Comparison of ENCODE assay signal across 9 cellular contexts in the genomic region with DNA sequence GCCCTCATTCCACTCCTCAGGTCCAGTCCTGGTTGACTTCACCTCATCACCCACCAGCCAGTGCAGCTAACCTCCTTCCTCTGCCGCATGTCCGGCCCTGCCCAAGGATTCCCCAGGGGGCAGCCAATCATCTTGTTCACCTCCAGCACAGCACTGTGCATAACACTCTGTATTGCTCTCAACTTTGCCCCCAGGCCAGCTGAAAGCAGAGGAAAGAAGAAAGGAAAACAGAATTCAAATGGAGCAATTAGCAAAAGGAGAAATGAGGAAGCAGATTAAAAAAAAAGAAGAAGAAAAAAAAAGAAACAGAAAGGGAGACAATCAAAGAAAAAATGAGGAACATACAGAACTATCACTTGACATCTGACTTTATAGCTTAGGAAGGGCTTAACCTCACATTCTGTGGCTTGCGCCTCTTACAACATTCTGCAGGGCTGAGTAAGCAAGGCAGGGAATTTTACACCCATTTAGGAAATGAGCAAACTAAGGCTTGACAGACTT.
DNase-seq lines count a peak whose midpoint lies in the region; ATAC-seq and TF ChIP-seq lines count a peak whose summit lies in the region.
"Had no signal": no experiment of that assay in that cellular context is flagged by ENCODE, and none has a peak within 500 bp of the region (broad histone marks: within the 10 kb centered on the region; RNA-seq: fewer than 3 reads in every experiment).

No MANE protein-coding gene starts in this region.

- H3K36me3 Mint-ChIP-seq in stimulated activated memory B cell treated with anti-CD40 and anti-IgM and Interleukin-4, amounts not matched to agents 10 μg/mL and 1 μg/mL and 100 μg/mL, for 72 hours, result no peaks in the 10 kb centered on the region

- in situ Hi-C loops in KBM-7 (cut with MboI; ENCODE audit: low pct_unique_long_range_greater_than_20kb, low sequenced_read_pairs), result no loop called here

- peak overlapping the region; percentile 30 for H3K4me3 ChIP-seq in coronary artery

- no peak for TF ChIP-seq CTCF in coronary artery (IDR thresholded peaks at IDR 0.05)

- peak overlapping the region; percentile 31 for H3K27ac Mint-ChIP-seq in stimulated activated memory B cell treated with anti-CD40 and anti-IgM and Interleukin-4, amounts not matched to agents 10 μg/mL and 1 μg/mL and 100 μg/mL, for 72 hours

- peaks cover 9% of the 10 kb centered on the region for H3K27me3 Mint-ChIP-seq in stimulated activated memory B cell treated with anti-CD40 and anti-IgM and Interleukin-4, amounts not matched to agents 10 μg/mL and 1 μg/mL and 100 μg/mL, for 72 hours

- DNase-seq in KBM-7 (peak; percentile 83), coronary artery (ENCODE audit: low spot score) (no peak), NCI-H187 (lab: John Stamatoyannopoulos, UW) (no peak), NCI-H2227 treated with DMSO at 0.1 percent for 48 hours (lab: John Stamatoyannopoulos, UW) (no peak), NCI-H345 treated with DMSO at 0.1 percent for 48 hours (lab: John Stamatoyannopoulos, UW; ENCODE audit: unreplicated experiment) (no peak)
- DNase-seq: NCI-H748 treated with DMSO at 0.1 percent for 48 hours had no signal

- H3K4me1 Mint-ChIP-seq in stimulated activated memory B cell treated with anti-CD40 and anti-IgM and Interleukin-4, amounts not matched to agents 10 μg/mL and 1 μg/mL and 100 μg/mL, for 72 hours, result peaks cover 11% of the 10 kb centered on the region

- H3K4me3 Mint-ChIP-seq in stimulated activated memory B cell treated with anti-CD40 and anti-IgM and Interleukin-4, amounts not matched to agents 10 μg/mL and 1 μg/mL and 100 μg/mL, for 72 hours, result peak overlapping the region; percentile 21

- peak overlapping the region; percentile 28 to 70 for H3K27ac ChIP-seq in coronary artery

- peaks cover 10% of the 10 kb centered on the region for H3K9me3 Mint-ChIP-seq in stimulated activated memory B cell treated with anti-CD40 and anti-IgM and Interleukin-4, amounts not matched to agents 10 μg/mL and 1 μg/mL and 100 μg/mL, for 72 hours

- ATAC-seq in GM18858 (IDR thresholded peaks at IDR 0.05; ENCODE audit: unreplicated experiment) (peak; percentile 44), GM18519 (IDR thresholded peaks at IDR 0.05; ENCODE audit: low FRiP score, unreplicated experiment) (no peak)
- ATAC-seq in stimulated activated memory B cell treated with anti-CD40 and anti-IgM and Interleukin-4, amounts not matched to agents 10 μg/mL and 1 μg/mL and 100 μg/mL, for 72 hours, result peak; percentile 63
